9 cellular contexts compared by ENCODE assay signal in genomic region chr1:98405581-98406059, GRCh38.
DNase-seq lines count a peak whose midpoint lies in the region; ATAC-seq and TF ChIP-seq lines count a peak whose summit lies in the region.
"Had no signal": no experiment of that assay in that cellular context is flagged by ENCODE, and none has a peak within 500 bp of the region (broad histone marks: within the 10 kb centered on the region; RNA-seq: fewer than 3 reads in every experiment).

No MANE protein-coding gene starts in this region.

- H2AK5ac ChIP-seq in mesenchymal stem cell (ENCODE audit: low read length, severe bottlenecking) = no peak overlapping the region

- peak overlapping the region in 1 of 10 donors; percentile 75 for H3K27ac Mint-ChIP-seq in naive thymus-derived CD8-positive, alpha-beta T cell

- no peak overlapping the region for H4K8ac ChIP-seq in mesenchymal stem cell (ENCODE audit: low read length)

- no peak overlapping the region for H4K91ac ChIP-seq in mesenchymal stem cell (ENCODE audit: low read length)

- H3K4me3 ChIP-seq in mesenchymal stem cell (ENCODE audit: insufficient read depth in 1 of 2, low read depth in 1 of 2, low read length in 2 of 2) (no peak overlapping the region), uterus (no peak overlapping the region)

- ATAC-seq in GM18868 (IDR thresholded peaks at IDR 0.05; ENCODE audit: unreplicated experiment) = peak; percentile 62
- no peak for ATAC-seq in naive thymus-derived CD8-positive, alpha-beta T cell

- H3K36me3 Mint-ChIP-seq in naive thymus-derived CD8-positive, alpha-beta T cell = no peaks in the 10 kb centered on the region

- peaks cover 0 to 2% (median 0%) of the 10 kb centered on the region in 9 donors for H3K9me3 Mint-ChIP-seq in naive thymus-derived CD8-positive, alpha-beta T cell

- peak overlapping the region in 1 of 10 donors; percentile 70 for H3K4me3 Mint-ChIP-seq in naive thymus-derived CD8-positive, alpha-beta T cell

- H2BK15ac ChIP-seq in mesenchymal stem cell (ENCODE audit: low read depth, poor library complexity, severe bottlenecking) = no peak overlapping the region

- H3K9ac ChIP-seq in mesenchymal stem cell (ENCODE audit: low read length) = peak overlapping the region; percentile 46

- H3K4me1 Mint-ChIP-seq in naive thymus-derived CD8-positive, alpha-beta T cell = peaks cover 0 to 21% (median 0%) of the 10 kb centered on the region in 4 donors

- no peak overlapping the region for H2BK12ac ChIP-seq in mesenchymal stem cell (ENCODE audit: low read length in 2 of 2)

- no peak for TF ChIP-seq POLR2A in uterus (IDR thresholded peaks at IDR 0.05)

- no peaks in the 10 kb centered on the region for H3K79me1 ChIP-seq in mesenchymal stem cell (replicated peaks; ENCODE audit: low read length, poor library complexity, severe bottlenecking)

- no peak overlapping the region for H2BK120ac ChIP-seq in mesenchymal stem cell (ENCODE audit: low read depth, low read length)

- H3K18ac ChIP-seq in mesenchymal stem cell (ENCODE audit: low read depth in 1 of 2, low read length in 2 of 2) = no peak overlapping the region

- no peak overlapping the region for H3K4ac ChIP-seq in mesenchymal stem cell (ENCODE audit: low read depth in 1 of 2, low read length in 2 of 2)

- no peak overlapping the region for H3K23ac ChIP-seq in mesenchymal stem cell (ENCODE audit: low read length in 2 of 2)

- no peaks in the 10 kb centered on the region for H3K9me3 ChIP-seq in KOPT-K1 (ENCODE audit: insufficient read depth, low read length, poor library complexity, severe bottlenecking)
- no peaks in the 10 kb centered on the region for H3K9me3 ChIP-seq in mesenchymal stem cell (ENCODE audit: control insufficient read depth, low read length)
- no peaks in the 10 kb centered on the region for H3K9me3 ChIP-seq in uterus

- H3K27ac ChIP-seq in KOPT-K1 (ENCODE audit: low read depth, low read length, poor library complexity, severe bottlenecking) (peak overlapping the region; percentile 84), mesenchymal stem cell (ENCODE audit: low read length, poor library complexity, severe bottlenecking) (no peak overlapping the region), uterus (no peak overlapping the region)

- no peak overlapping the region for H3K4me2 ChIP-seq in mesenchymal stem cell (ENCODE audit: low read length, poor library complexity, severe bottlenecking)

- no peak overlapping the region for H2AFZ ChIP-seq in mesenchymal stem cell (ENCODE audit: low read depth, low read length)

- no peaks in the 10 kb centered on the region for H3K36me3 ChIP-seq in KOPT-K1 (ENCODE audit: insufficient read depth, low read length)
- no peaks in the 10 kb centered on the region for H3K36me3 ChIP-seq in mesenchymal stem cell (ENCODE audit: control insufficient read depth in 1 of 2, insufficient read depth in 2 of 2, low read depth in 1 of 2, low read length in 2 of 2)
- H3K36me3 ChIP-seq in uterus = no peaks in the 10 kb centered on the region

- POLR2A ChIA-PET in naive thymus-derived CD8-positive, alpha-beta T cell (lab: Charles Lee) = no interaction called here

- WGBS in mesenchymal stem cell = 93% methylated on average over 2 of the region's 3 CpGs

- H2BK5ac ChIP-seq in mesenchymal stem cell (ENCODE audit: low read depth, low read length, poor library complexity, severe bottlenecking) = no peak overlapping the region

- TF ChIP-seq CTCF in uterus (IDR thresholded peaks at IDR 0.05) = no peak

- no peak overlapping the region for H3K14ac ChIP-seq in mesenchymal stem cell (ENCODE audit: low read length in 2 of 2)

- intact Hi-C loops in uterus (cut with DNase I; ENCODE audit: low total_unique reads) = no loop called here

- peaks cover 0 to 4% (median 0%) of the 10 kb centered on the region in 5 donors for H3K27me3 Mint-ChIP-seq in naive thymus-derived CD8-positive, alpha-beta T cell

- H3K4me1 ChIP-seq in mesenchymal stem cell (ENCODE audit: control insufficient read depth, insufficient read depth, low read depth, low read length) (no peaks in the 10 kb centered on the region), uterus (no peaks in the 10 kb centered on the region)

- DNase-seq in HCEC 1CT (peak; percentile 32), mesenchymal stem cell (peak; percentile 34), H4 (ENCODE audit: low spot score) (no peak), uterus (no peak)
- DNase-seq in activated effector memory CD4-positive, alpha-beta T cell treated with anti-CD3 and anti-CD28 coated beads, Interleukin-2, amount 50 U/mL, for 16 hours = no peak
- DNase-seq in naive thymus-derived CD8-positive, alpha-beta T cell = no peak
- DNase-seq: NCI-H2227 treated with DMSO at 0.1 percent for 48 hours had no signal

- H3K27me3 ChIP-seq in mesenchymal stem cell (ENCODE audit: control insufficient read depth in 1 of 2, insufficient read depth in 1 of 2, low read length in 2 of 2) (no peaks in the 10 kb centered on the region), uterus (no peaks in the 10 kb centered on the region)

Comparison
In these comparisons a context has a peak if more than half of its experiments do, and no peak if none do; other contexts are left out.
1. DNase-seq: peak in HCEC 1CT (single experiment) and mesenchymal stem cell (single experiment); none in H4 (single experiment), activated effector memory CD4-positive, alpha-beta T cell treated with anti-CD3 and anti-CD28 coated beads, Interleukin-2, amount 50 U/mL, for 16 hours (single experiment), uterus (0 of 2) and naive thymus-derived CD8-positive, alpha-beta T cell (0 of 10).